23 cellular contexts compared by ENCODE assay signal in the genomic region with DNA sequence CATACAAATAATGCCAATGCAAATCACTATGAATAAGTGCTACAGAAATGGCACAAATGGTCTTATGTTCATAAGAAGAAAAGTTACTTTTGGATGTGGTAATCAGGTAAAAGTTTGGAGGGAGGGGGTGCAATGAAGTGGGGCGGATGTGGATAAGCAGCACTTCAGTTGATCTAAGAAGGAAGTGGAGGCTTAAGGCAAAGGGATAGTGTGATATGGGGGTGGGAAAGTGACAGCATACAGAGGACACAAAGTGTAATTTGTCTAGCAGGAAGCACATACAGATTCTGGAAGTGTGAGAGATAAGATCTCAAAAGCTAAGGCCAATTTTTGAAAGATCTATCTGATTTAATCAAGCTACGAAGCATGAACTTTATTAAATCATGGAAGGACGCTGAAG. TPM values are rescaled to one million over a fixed set of nuclear protein-coding genes. Genes with fewer than 3 reads are reported as not detected.
DNase-seq lines count a peak whose midpoint lies in the region; ATAC-seq and TF ChIP-seq lines count a peak whose summit lies in the region.
"Had no signal": no experiment of that assay in that cellular context is flagged by ENCODE, and none has a peak within 500 bp of the region (broad histone marks: within the 10 kb centered on the region; RNA-seq: fewer than 3 reads in every experiment).

No MANE protein-coding gene starts in this region.

- DNase-seq in MCF 10A (ENCODE audit: unreplicated experiment) (no peak), breast epithelium (ENCODE audit: low spot score in 2 of 2) (no peak), endothelial cell (ENCODE audit: low spot score) (no peak), memory B cell (ENCODE audit: low spot score in 2 of 2) (no peak), upper lobe of right lung (no peak), COLO829 (ENCODE audit: low spot score) (no peak), anterior cingulate cortex (lab: John Stamatoyannopoulos, UW) (no peak)
- no peak for DNase-seq in stimulated activated CD4-positive, alpha-beta T cell treated with anti-CD3 and anti-CD28 coated beads, Interleukin-4, amount 100 ng/mL, for 4 hours
- DNase-seq: 8988T; ACHN; AML-193; BE2C; Calu3; CD4-positive, alpha-beta T cell; CD8-positive, alpha-beta memory T cell; COR-L47; DND-41; GOT3; HFFc6 had no signal

- H3K36me3 Mint-ChIP-seq in MCF 10A (ENCODE audit: insufficient read depth, unreplicated experiment) = peaks cover 39% of the 10 kb centered on the region
- H3K36me3 Mint-ChIP-seq in endothelial cell (ENCODE audit: low read depth, unreplicated experiment) = no peaks in the 10 kb centered on the region
- peaks cover 24% of the 10 kb centered on the region for H3K36me3 Mint-ChIP-seq in memory B cell

- CTCF ChIA-PET in MCF 10A (lab: Yijun Ruan, JAX) = no interaction called here

- H3K9me3 ChIP-seq in breast epithelium = no peaks in the 10 kb centered on the region
- H3K9me3 ChIP-seq in upper lobe of right lung = no peaks in the 10 kb centered on the region
- H3K9me3 ChIP-seq: A549; BE2C; BLaER1 treated with 17β-estradiol and CSF1 and Interleukin-3, amounts not matched to agents 10 nM and 100 nM; HAP-1 had no signal

- H3K4me1 Mint-ChIP-seq in MCF 10A (ENCODE audit: insufficient read depth, unreplicated experiment) = peaks cover 22% of the 10 kb centered on the region
- peaks cover 13% of the 10 kb centered on the region for H3K4me1 Mint-ChIP-seq in endothelial cell (ENCODE audit: unreplicated experiment)
- peaks cover 22% of the 10 kb centered on the region for H3K4me1 Mint-ChIP-seq in memory B cell

- no peaks in the 10 kb centered on the region for H3K27me3 Mint-ChIP-seq in MCF 10A (ENCODE audit: insufficient read depth, unreplicated experiment)
- no peaks in the 10 kb centered on the region for H3K27me3 Mint-ChIP-seq in endothelial cell (ENCODE audit: unreplicated experiment)
- H3K27me3 Mint-ChIP-seq in memory B cell = no peaks in the 10 kb centered on the region
- H3K27me3 Mint-ChIP-seq: CD4-positive, alpha-beta T cell; CD8-positive, alpha-beta memory T cell had no signal

- no peak for TF ChIP-seq POLR2A in breast epithelium (IDR thresholded peaks at IDR 0.05)

- POLR2A ChIA-PET in MCF 10A (lab: Yijun Ruan, JAX) = no interaction called here

- H3K27ac Mint-ChIP-seq in MCF 10A (ENCODE audit: low read depth, unreplicated experiment) = peak overlapping the region; percentile 3
- peak overlapping the region; percentile 6 for H3K27ac Mint-ChIP-seq in endothelial cell (ENCODE audit: unreplicated experiment)
- H3K27ac Mint-ChIP-seq in memory B cell = peak overlapping the region; percentile 35
- H3K27ac Mint-ChIP-seq: CD4-positive, alpha-beta T cell had no signal

- H3K9me3 Mint-ChIP-seq in MCF 10A (ENCODE audit: unreplicated experiment) (no peaks in the 10 kb centered on the region), endothelial cell (ENCODE audit: unreplicated experiment) (no peaks in the 10 kb centered on the region), memory B cell (no peaks in the 10 kb centered on the region)
- H3K9me3 Mint-ChIP-seq: CD14-positive monocyte; CD4-positive, alpha-beta T cell; CD8-positive, alpha-beta memory T cell; HFFc6 had no signal

- H3K27ac ChIP-seq in breast epithelium (no peak overlapping the region), upper lobe of right lung (no peak overlapping the region)
- H3K27ac ChIP-seq: A549; BLaER1 treated with 17β-estradiol and CSF1 and Interleukin-3, amounts not matched to agents 10 nM and 100 nM had no signal

- H3K27me3 ChIP-seq in breast epithelium = no peaks in the 10 kb centered on the region
- H3K27me3 ChIP-seq in upper lobe of right lung = no peaks in the 10 kb centered on the region
- H3K27me3 ChIP-seq: BE2C; BLaER1 treated with 17β-estradiol and CSF1 and Interleukin-3, amounts not matched to agents 10 nM and 100 nM had no signal

- H3K36me3 ChIP-seq in breast epithelium (no peaks in the 10 kb centered on the region), upper lobe of right lung (peaks cover 46% of the 10 kb centered on the region)
- H3K36me3 ChIP-seq: BE2C had no signal

- intact Hi-C loops in MCF 10A (cut with micrococcal nuclease) (no loop called here), breast epithelium (cut with DNase I; ENCODE audit: low total_unique reads) (no loop called here), upper lobe of right lung (cut with DNase I) (no loop called here)

- BruUV-seq in MCF 10A (replicated peaks; lab: Mats Ljungman, UMichigan) = no TSS peak

- no peak overlapping the region for H3K4me3 ChIP-seq in breast epithelium
- no peak overlapping the region for H3K4me3 ChIP-seq in upper lobe of right lung
- H3K4me3 ChIP-seq: A549; BLaER1 treated with 17β-estradiol and CSF1 and Interleukin-3, amounts not matched to agents 10 nM and 100 nM; HAP-1 had no signal

- ATAC-seq in memory B cell (ENCODE audit: low read depth) = no peak
- peak; percentile 62 for ATAC-seq in upper lobe of right lung
- ATAC-seq: A549 had no signal

- H3K4me1 ChIP-seq in breast epithelium (peaks cover 0 to 6% of the 10 kb centered on the region in 2 donors), upper lobe of right lung (peaks cover 25% of the 10 kb centered on the region)
- H3K4me1 ChIP-seq: BE2C had no signal

- H3K4me3 Mint-ChIP-seq in MCF 10A (ENCODE audit: unreplicated experiment) (no peak overlapping the region), endothelial cell (ENCODE audit: unreplicated experiment) (peak overlapping the region; percentile 2), memory B cell (no peak overlapping the region)
- H3K4me3 Mint-ChIP-seq: CD14-positive monocyte; CD4-positive, alpha-beta T cell; CD8-positive, alpha-beta memory T cell; HFFc6 had no signal

- no peak for TF ChIP-seq CTCF in MCF 10A (IDR thresholded peaks at IDR 0.05; ENCODE audit: unreplicated experiment)
- TF ChIP-seq CTCF in breast epithelium (IDR thresholded peaks at IDR 0.05) = no peak
- no peak for TF ChIP-seq CTCF in endothelial cell (IDR thresholded peaks at IDR 0.05; ENCODE audit: unreplicated experiment)
- TF ChIP-seq CTCF in upper lobe of right lung (IDR thresholded peaks at IDR 0.05) = no peak

RNA-seq across cellular contexts. Expression of a gene that starts 6.3 kb away (rescaled TPM):
- 54.4 and 72.7 TPM in 2 replicates for total RNA-seq in MCF 10A (2022)
- total RNA-seq in breast epithelium = 10 to 100 TPM; 18.1 to 51.4 (median 31.8) TPM
- total RNA-seq in endothelial cell (ENCODE audit: unreplicated experiment) = 30.0 TPM
- total RNA-seq in upper lobe of right lung = 24.3 TPM
